Comparison of ENCODE assay signal across 8 cellular contexts in genomic region chr9:70639853-70640814, GRCh38.
DNase-seq lines count a peak whose midpoint lies in the region; ATAC-seq and TF ChIP-seq lines count a peak whose summit lies in the region.

No MANE protein-coding gene starts in this region.

- H3K4me1 ChIP-seq in SK-N-SH (ENCODE audit: control insufficient read depth in 1 of 2, insufficient read depth in 2 of 2, low read depth in 1 of 2, low read length in 1 of 2), result no peaks in the 10 kb centered on the region

- H3K4me2 ChIP-seq in SK-N-SH, result peak overlapping the region; percentile 68

- POLR2A ChIA-PET in SK-N-SH (lab: Yijun Ruan, JAX), result no interaction called here

- WGBS in SK-N-SH (ENCODE audit: low lambda C conversion rate), result 21% methylated on average over 15 of the region's 15 CpGs

- no peaks in the 10 kb centered on the region for H3K9me2 ChIP-seq in SK-N-SH

- H3K4me3 ChIP-seq in SK-N-SH (ENCODE audit: low read depth in 2 of 2, low read length in 1 of 2) (peak overlapping the region in 1 of 2 experiments; percentile 24; a peak in 2 of 4 replicates), fibroblast of villous mesenchyme (ENCODE audit: low read depth, low read length) (no peak overlapping the region)

- H3K79me2 ChIP-seq in SK-N-SH (ENCODE audit: insufficient read depth), result no peaks in the 10 kb centered on the region

- H4K20me1 ChIP-seq in SK-N-SH (ENCODE audit: insufficient read depth), result no peaks in the 10 kb centered on the region

- TF ChIP-seq CTCF in SK-N-SH (IDR thresholded peaks at IDR 0.05) (peak; percentile 83), fibroblast of villous mesenchyme (IDR thresholded peaks at IDR 0.05; ENCODE audit: insufficient read depth, low read depth, low read length) (peak; percentile 66)

- H3K27ac ChIP-seq in SK-N-SH (ENCODE audit: low read depth in 2 of 2, low read length in 1 of 2), result no peak overlapping the region

- no peak overlapping the region for H3K9ac ChIP-seq in SK-N-SH

- no peaks in the 10 kb centered on the region for H3F3A ChIP-seq in SK-N-SH (replicated peaks; ENCODE audit: insufficient read depth)

- peak; percentile 80 for TF ChIP-seq RAD21 in Ishikawa (IDR thresholded peaks at IDR 0.05; ENCODE audit: low read depth)
- peak; percentile 86 for TF ChIP-seq RAD21 in SK-N-SH (IDR thresholded peaks at IDR 0.05; ENCODE audit: low read length)

- H3K36me3 ChIP-seq in SK-N-SH (replicated peaks in 1 of 2; ENCODE audit: control insufficient read depth in 1 of 2, insufficient read depth in 2 of 2, low read length in 1 of 2), result no peaks in the 10 kb centered on the region

- no peaks in the 10 kb centered on the region for H3K9me3 ChIP-seq in SK-N-SH

- H2AFZ ChIP-seq in SK-N-SH (ENCODE audit: low read depth), result no peak overlapping the region

- no peak for TF ChIP-seq POLR2A in GM18505 (IDR thresholded peaks at IDR 0.05; ENCODE audit: borderline replicate concordance, extremely low read depth, insufficient read depth, insufficient read length)

- TF ChIP-seq EP300 in Ishikawa (IDR thresholded peaks at IDR 0.05; ENCODE audit: borderline replicate concordance) (no peak), SK-N-SH (IDR thresholded peaks at IDR 0.05; ENCODE audit: borderline replicate concordance in 1 of 2, low read depth in 1 of 2, low read length in 1 of 2) (no peak)

- peak; percentile 22 for DNase-seq in SIG-M5 treated with dmso at 0.1 percent for 504 hours (lab: John Stamatoyannopoulos, UW; ENCODE audit: unreplicated experiment)
- DNase-seq in SIG-M5 (lab: John Stamatoyannopoulos, UW), result no peak
- DNase-seq in SK-N-SH, result no peak
- DNase-seq in fibroblast of villous mesenchyme (ENCODE audit: low read depth), result peak; percentile 71
- DNase-seq in pons (ENCODE audit: low spot score), result peak; percentile 85

- ATAC-seq in GM18505 (IDR thresholded peaks at IDR 0.05; ENCODE audit: unreplicated experiment) (no peak), GM21528 (IDR thresholded peaks at IDR 0.05; ENCODE audit: low FRiP score, unreplicated experiment) (no peak)

- H3K27me3 ChIP-seq in SK-N-SH (ENCODE audit: insufficient read depth), result peaks cover 34% of the 10 kb centered on the region

- CTCF ChIA-PET in SK-N-SH (lab: Yijun Ruan, JAX), result interaction anchor here (0.7 to 3.1 kb wide), 34 partner anchors 9 to 1179 kb away, joined by 3 to 80 read pairs (median 4); no protein-coding TSS in a partner anchor

TF ChIP-seq in Ishikawa, 13 proteins besides CTCF, POLR2A, EP300 and RAD21:
- no peak for TF ChIP-seq REST (IDR thresholded peaks at IDR 0.05; ENCODE audit: low read depth)
- 0 out of 2 replicates have a peak, but pooled peaks have one; percentile 14 for TF ChIP-seq TEAD4 (IDR thresholded peaks at IDR 0.05)

TF ChIP-seq in SK-N-SH, 30 proteins besides CTCF, POLR2A, EP300 and RAD21:
- TF ChIP-seq MAX (IDR thresholded peaks at IDR 0.05; ENCODE audit: low read depth) (no peak), CHD2 (IDR thresholded peaks at IDR 0.05; ENCODE audit: low read length, partially characterized antibody) (no peak), JUND (IDR thresholded peaks at IDR 0.05) (no peak), SMC3 (IDR thresholded peaks at IDR 0.05; ENCODE audit: low read depth, low read length) (peak; percentile 49), RCOR1 (IDR thresholded peaks at IDR 0.05; ENCODE audit: low read length) (no peak)

Comparison
In these comparisons a context has a peak if more than half of its experiments do, and no peak if none do; other contexts are left out.
1. DNase-seq: peak in SIG-M5 treated with dmso at 0.1 percent for 504 hours (single experiment), fibroblast of villous mesenchyme (single experiment) and pons (single experiment); none in SIG-M5 (single experiment) and SK-N-SH (single experiment).